22 cellular contexts compared by ENCODE assay signal in genomic region chr7:71626206-71626605, GRCh38.
A peak's percentile ranks its signal among the peaks of the same experiment; 100 is the strongest.
DNase-seq lines count a peak whose midpoint lies in the region; ATAC-seq, FAIRE-seq and TF ChIP-seq lines count a peak whose summit lies in the region.
"Had no signal": no experiment of that assay in that cellular context is flagged by ENCODE, and none has a peak within 500 bp of the region (broad histone marks: within the 10 kb centered on the region; RNA-seq: fewer than 3 reads in every experiment).

No MANE protein-coding gene starts in this region.

- ATAC-seq in GM18520 (IDR thresholded peaks at IDR 0.05; ENCODE audit: unreplicated experiment), result no peak
- ATAC-seq: heart right ventricle, mucosa of descending colon had no signal

- peak overlapping the region; percentile 97 for H3K27ac Mint-ChIP-seq in astrocyte (ENCODE audit: unreplicated experiment)

- H3K36me3 Mint-ChIP-seq in astrocyte (ENCODE audit: low read depth, unreplicated experiment), result peaks cover 7% of the 10 kb centered on the region

- H2AFZ ChIP-seq in astrocyte (ENCODE audit: low read depth, low read length), result peak overlapping the region; percentile 16

- peak overlapping the region; percentile 57 for H3K4me2 ChIP-seq in astrocyte (ENCODE audit: low read length)

- H3K27me3 ChIP-seq in astrocyte (ENCODE audit: insufficient read depth, low read length) (no peaks in the 10 kb centered on the region), kidney epithelial cell (ENCODE audit: control insufficient read depth, insufficient read depth, low read length) (no peaks in the 10 kb centered on the region)
- H3K27me3 ChIP-seq: heart right ventricle had no signal

- H3K36me3 ChIP-seq in astrocyte (ENCODE audit: insufficient read depth, low read length), result no peaks in the 10 kb centered on the region
- H3K36me3 ChIP-seq in kidney epithelial cell (ENCODE audit: control insufficient read depth, insufficient read depth, low read length), result no peaks in the 10 kb centered on the region
- H3K36me3 ChIP-seq: heart right ventricle, prostate gland, thoracic aorta had no signal

- no peak for TF ChIP-seq CTCF in astrocyte (IDR thresholded peaks at IDR 0.05; ENCODE audit: insufficient read depth, low read depth, low read length)
- TF ChIP-seq CTCF in kidney epithelial cell (IDR thresholded peaks at IDR 0.05; ENCODE audit: insufficient read depth, low read length, poor library complexity, severe bottlenecking), result no peak

- peak; percentile 19 for DNase-seq in NCI-H1694 (lab: John Stamatoyannopoulos, UW)
- DNase-seq in NCI-H1694 treated with DMSO at 0.1 percent for 48 hours (lab: John Stamatoyannopoulos, UW), result no peak
- peak; percentile 94 for DNase-seq in astrocyte (ENCODE audit: low read depth)
- DNase-seq in kidney epithelial cell (ENCODE audit: low read depth), result peak; percentile 53
- DNase-seq in stimulated activated CD8-positive, alpha-beta memory T cell treated with anti-CD3 and anti-CD28 coated beads, Interleukin-4, amount 100 ng/mL, for 48 hours, result no peak
- no peak for DNase-seq in stimulated activated CD4-positive, alpha-beta T cell treated with anti-CD3 and anti-CD28 coated beads, Interleukin-4, amount 100 ng/mL, for 4 hours
- no peak for DNase-seq in activated CD8-positive, alpha-beta memory T cell treated with anti-CD3 and anti-CD28 coated beads, Interleukin-2, amount 50 U/mL, for 4 hours
- DNase-seq: activated CD4-positive, alpha-beta T cell treated with anti-CD3 and anti-CD28 coated beads, Interleukin-2, amount 50 U/mL, for 4 hours; activated effector memory CD4-positive, alpha-beta T cell treated with anti-CD3 and anti-CD28 coated beads, Interleukin-2, amount 50 U/mL, for 16 hours; Caco-2; dermis blood vessel endothelial cell; H7; heart right ventricle; mucosa of descending colon; NCI-H2107; stimulated activated naive CD4-positive, alpha-beta T cell treated with Interleukin-2 at 50 U/mL for 16 hours had no signal

- H3K27ac ChIP-seq in astrocyte (ENCODE audit: low read depth, low read length), result peak overlapping the region; percentile 45
- H3K27ac ChIP-seq: 22Rv1, HL-60, prostate gland, skin epidermis, thoracic aorta had no signal

- H4K20me1 ChIP-seq in astrocyte (ENCODE audit: insufficient read depth, low read length), result no peaks in the 10 kb centered on the region

- peaks cover 17% of the 10 kb centered on the region for H3K4me1 Mint-ChIP-seq in astrocyte (ENCODE audit: low read depth, unreplicated experiment)

- H3K9me3 ChIP-seq in astrocyte (ENCODE audit: insufficient read depth, low read depth, low read length), result no peaks in the 10 kb centered on the region
- H3K9me3 ChIP-seq: Caco-2, heart right ventricle, prostate gland, thoracic aorta had no signal

- H3K4me3 Mint-ChIP-seq in astrocyte (ENCODE audit: unreplicated experiment), result no peak overlapping the region

- H3K9me3 Mint-ChIP-seq in astrocyte (ENCODE audit: unreplicated experiment), result peaks cover 7% of the 10 kb centered on the region

- H3K4me3 ChIP-seq in astrocyte (ENCODE audit: insufficient read depth, low read depth, low read length), result no peak overlapping the region
- H3K4me3 ChIP-seq in kidney epithelial cell (ENCODE audit: low read depth, low read length), result no peak overlapping the region
- H3K4me3 ChIP-seq: heart right ventricle, mucosa of descending colon, prostate gland, skin epidermis, thoracic aorta had no signal

- FAIRE-seq in astrocyte (lab: Jason Lieb, UNC), result peak; percentile 89

- peak overlapping the region; percentile 1 for H3K9ac ChIP-seq in astrocyte (ENCODE audit: low read length)

- H3K27me3 Mint-ChIP-seq in astrocyte (ENCODE audit: low read depth, unreplicated experiment), result no peaks in the 10 kb centered on the region

- no peaks in the 10 kb centered on the region for H3K79me2 ChIP-seq in astrocyte (ENCODE audit: insufficient read depth, low read length)

- H3K4me1 ChIP-seq in astrocyte (ENCODE audit: insufficient read depth, low read length), result peaks cover 14% of the 10 kb centered on the region
- H3K4me1 ChIP-seq: Caco-2, prostate gland had no signal

Comparison
In these comparisons a context has a peak if more than half of its experiments do, and no peak if none do; other contexts are left out.
1. DNase-seq: peak in NCI-H1694 (single experiment), astrocyte (single experiment) and kidney epithelial cell (single experiment); none in NCI-H1694 treated with DMSO at 0.1 percent for 48 hours (single experiment), stimulated activated CD8-positive, alpha-beta memory T cell treated with anti-CD3 and anti-CD28 coated beads, Interleukin-4, amount 100 ng/mL, for 48 hours (single experiment), stimulated activated CD4-positive, alpha-beta T cell treated with anti-CD3 and anti-CD28 coated beads, Interleukin-4, amount 100 ng/mL, for 4 hours (0 of 2) and activated CD8-positive, alpha-beta memory T cell treated with anti-CD3 and anti-CD28 coated beads, Interleukin-2, amount 50 U/mL, for 4 hours (single experiment).